18 cellular contexts compared by ENCODE assay signal in genomic region chr10:128036011-128036615, GRCh38.
DNase-seq lines count a peak whose midpoint lies in the region; ATAC-seq, FAIRE-seq and TF ChIP-seq lines count a peak whose summit lies in the region.
"Had no signal": no experiment of that assay in that cellular context is flagged by ENCODE, and none has a peak within 500 bp of the region (broad histone marks: within the 10 kb centered on the region; RNA-seq: fewer than 3 reads in every experiment).

No MANE protein-coding gene starts in this region.

- FAIRE-seq in bronchial epithelial cell (lab: Jason Lieb, UNC) = no peak

- H3K9me3 Mint-ChIP-seq in activated naive CD8-positive, alpha-beta T cell treated with anti-CD3 and anti-CD28 coated beads for 36 hours = no peaks in the 10 kb centered on the region
- no peaks in the 10 kb centered on the region for H3K9me3 Mint-ChIP-seq in activated naive CD8-positive, alpha-beta T cell treated with anti-CD3 and anti-CD28 coated beads, Interleukin-2, amount 50 U/mL, for 24 hours
- no peaks in the 10 kb centered on the region for H3K9me3 Mint-ChIP-seq in immature natural killer cell
- H3K9me3 Mint-ChIP-seq in T-cell = no peaks in the 10 kb centered on the region
- H3K9me3 Mint-ChIP-seq: CD4-positive, alpha-beta memory T cell; IgD-negative memory B cell had no signal

- H3K9me3 ChIP-seq in aorta (ENCODE audit: control insufficient read depth, low read length) = no peaks in the 10 kb centered on the region
- H3K9me3 ChIP-seq in upper lobe of left lung = no peaks in the 10 kb centered on the region
- H3K9me3 ChIP-seq in hepatocyte (ENCODE audit: low read depth) = no peaks in the 10 kb centered on the region
- H3K9me3 ChIP-seq: BE2C, MG63 had no signal

- no peak for DNase-seq in activated naive CD8-positive, alpha-beta T cell treated with anti-CD3 and anti-CD28 coated beads for 36 hours
- DNase-seq in activated naive CD8-positive, alpha-beta T cell treated with anti-CD3 and anti-CD28 coated beads, Interleukin-2, amount 50 U/mL, for 24 hours = no peak
- DNase-seq in bronchial epithelial cell (ENCODE audit: low read depth) (peak; percentile 22), immature natural killer cell (no peak), aorta (peak; percentile 34 to 46), T-cell (no peak), upper lobe of left lung (no peak), hepatocyte (ENCODE audit: low spot score) (no peak)
- DNase-seq: NCI-H1048, NCI-H1436, NCI-H2029, NCI-H345, NCI-H524 treated with DMSO at 0.1 percent for 48 hours had no signal

- CTCF ChIA-PET in T-cell (lab: Charles Lee) = interaction anchor here (0.6 to 5.4 kb wide), 24 partner anchors 9 to 136 kb away, joined by 3 to 89 read pairs (median 4); no protein-coding TSS in a partner anchor

- H3K79me2 ChIP-seq in hepatocyte = no peaks in the 10 kb centered on the region

- no peaks in the 10 kb centered on the region for H3K4me1 ChIP-seq in aorta (ENCODE audit: control insufficient read depth in 1 of 2, insufficient read depth in 2 of 2, low read length in 2 of 2)
- H3K4me1 ChIP-seq in upper lobe of left lung = no peaks in the 10 kb centered on the region
- H3K4me1 ChIP-seq in hepatocyte (ENCODE audit: insufficient read depth) = no peaks in the 10 kb centered on the region
- H3K4me1 ChIP-seq: BE2C had no signal

- no peaks in the 10 kb centered on the region for H3K9me2 ChIP-seq in hepatocyte (replicated peaks; ENCODE audit: insufficient read depth)

- TF ChIP-seq POLR2A in upper lobe of left lung (IDR thresholded peaks at IDR 0.05) = no peak

- no peak overlapping the region for H2AFZ ChIP-seq in hepatocyte

- H3K36me3 Mint-ChIP-seq in activated naive CD8-positive, alpha-beta T cell treated with anti-CD3 and anti-CD28 coated beads for 36 hours = no peaks in the 10 kb centered on the region
- no peaks in the 10 kb centered on the region for H3K36me3 Mint-ChIP-seq in activated naive CD8-positive, alpha-beta T cell treated with anti-CD3 and anti-CD28 coated beads, Interleukin-2, amount 50 U/mL, for 24 hours (ENCODE audit: low read depth)
- H3K36me3 Mint-ChIP-seq in immature natural killer cell (no peaks in the 10 kb centered on the region), T-cell (no peaks in the 10 kb centered on the region)
- H3K36me3 Mint-ChIP-seq: CD4-positive, alpha-beta memory T cell; IgD-negative memory B cell had no signal

- H3K4me3 ChIP-seq in bronchial epithelial cell (ENCODE audit: low read depth, low read length) (no peak overlapping the region), aorta (ENCODE audit: low read length in 2 of 2) (no peak overlapping the region), upper lobe of left lung (no peak overlapping the region), hepatocyte (no peak overlapping the region)
- H3K4me3 ChIP-seq: GM12878, MG63 had no signal

- H3K4me1 Mint-ChIP-seq in activated naive CD8-positive, alpha-beta T cell treated with anti-CD3 and anti-CD28 coated beads for 36 hours = peaks cover 6% of the 10 kb centered on the region
- H3K4me1 Mint-ChIP-seq in activated naive CD8-positive, alpha-beta T cell treated with anti-CD3 and anti-CD28 coated beads, Interleukin-2, amount 50 U/mL, for 24 hours = peaks cover 12% of the 10 kb centered on the region
- H3K4me1 Mint-ChIP-seq in immature natural killer cell = peaks cover 0 to 8% of the 10 kb centered on the region in 2 donors
- H3K4me1 Mint-ChIP-seq in T-cell = peaks cover 0 to 5% (median 2%) of the 10 kb centered on the region in 3 donors

- no peak overlapping the region for H3K4me2 ChIP-seq in hepatocyte

- no peaks in the 10 kb centered on the region for H3K27me3 ChIP-seq in bronchial epithelial cell (ENCODE audit: control insufficient read depth, insufficient read depth, low read length)
- no peaks in the 10 kb centered on the region for H3K27me3 ChIP-seq in aorta (ENCODE audit: control insufficient read depth in 1 of 2, insufficient read depth in 2 of 2, low read length in 1 of 2)
- no peaks in the 10 kb centered on the region for H3K27me3 ChIP-seq in upper lobe of left lung
- H3K27me3 ChIP-seq in hepatocyte = no peaks in the 10 kb centered on the region
- H3K27me3 ChIP-seq: BE2C, MG63 had no signal

- H3K4me3 Mint-ChIP-seq in activated naive CD8-positive, alpha-beta T cell treated with anti-CD3 and anti-CD28 coated beads for 36 hours = no peak overlapping the region
- H3K4me3 Mint-ChIP-seq in activated naive CD8-positive, alpha-beta T cell treated with anti-CD3 and anti-CD28 coated beads, Interleukin-2, amount 50 U/mL, for 24 hours = no peak overlapping the region
- H3K4me3 Mint-ChIP-seq in immature natural killer cell = no peak overlapping the region
- H3K4me3 Mint-ChIP-seq in T-cell = no peak overlapping the region
- H3K4me3 Mint-ChIP-seq: CD4-positive, alpha-beta memory T cell; IgD-negative memory B cell had no signal

- intact Hi-C loops in aorta (cut with DNase I) = loop anchor here in 1 of 2 donors (1.0 kb wide), 1 partner anchor 33 kb away; no protein-coding TSS in a partner anchor

- no peak for TF ChIP-seq CTCF in bronchial epithelial cell (IDR thresholded peaks at IDR 0.05; ENCODE audit: insufficient read depth, low read length, severe bottlenecking)
- no peak for TF ChIP-seq CTCF in upper lobe of left lung (IDR thresholded peaks at IDR 0.05)
- no peak for TF ChIP-seq CTCF in hepatocyte (IDR thresholded peaks at IDR 0.05; ENCODE audit: poor library complexity)

- ATAC-seq in activated naive CD8-positive, alpha-beta T cell treated with anti-CD3 and anti-CD28 coated beads, Interleukin-2, amount 50 U/mL, for 24 hours = no peak
- ATAC-seq in aorta (ENCODE audit: low FRiP score) = peak; percentile 51
- no peak for ATAC-seq in T-cell (replicated peaks in 1 of 4)
- no peak for ATAC-seq in upper lobe of left lung (ENCODE audit: low FRiP score in 2 of 2)

- H4K20me1 ChIP-seq in hepatocyte (ENCODE audit: insufficient read depth, poor library complexity, severe bottlenecking) = no peaks in the 10 kb centered on the region

- POLR2A ChIA-PET in T-cell (lab: Charles Lee) = interaction anchor here in 1 of 2 donors (1.9 kb wide), 1 partner anchor 33 kb away, joined by 10 read pairs; no protein-coding TSS in a partner anchor

- no peak for TF ChIP-seq EP300 in upper lobe of left lung (IDR thresholded peaks at IDR 0.05)

- H3K27ac Mint-ChIP-seq in activated naive CD8-positive, alpha-beta T cell treated with anti-CD3 and anti-CD28 coated beads for 36 hours = peak overlapping the region; percentile 21
- no peak overlapping the region for H3K27ac Mint-ChIP-seq in activated naive CD8-positive, alpha-beta T cell treated with anti-CD3 and anti-CD28 coated beads, Interleukin-2, amount 50 U/mL, for 24 hours
- peak overlapping the region in 5 of 6 donors; percentile 5 to 83 (median 44) for H3K27ac Mint-ChIP-seq in immature natural killer cell
- no peak overlapping the region for H3K27ac Mint-ChIP-seq in T-cell
- H3K27ac Mint-ChIP-seq: IgD-negative memory B cell had no signal

- H3K27me3 Mint-ChIP-seq in activated naive CD8-positive, alpha-beta T cell treated with anti-CD3 and anti-CD28 coated beads for 36 hours = no peaks in the 10 kb centered on the region
- no peaks in the 10 kb centered on the region for H3K27me3 Mint-ChIP-seq in activated naive CD8-positive, alpha-beta T cell treated with anti-CD3 and anti-CD28 coated beads, Interleukin-2, amount 50 U/mL, for 24 hours
- peaks cover 2 to 4% (median 2%) of the 10 kb centered on the region in 3 donors for H3K27me3 Mint-ChIP-seq in immature natural killer cell (ENCODE audit: low read depth in 3 of 3)
- no peaks in the 10 kb centered on the region for H3K27me3 Mint-ChIP-seq in T-cell
- H3K27me3 Mint-ChIP-seq: CD4-positive, alpha-beta memory T cell had no signal

- 85 to 86% methylated on average over 9 of the region's 9 CpGs for WGBS in aorta, 2 donors
- 79 to 82% methylated on average over 9 of the region's 9 CpGs for WGBS in upper lobe of left lung, 2 donors
- 84% methylated on average over 9 of the region's 9 CpGs for WGBS in hepatocyte (ENCODE audit: low lambda C conversion rate, missing lambda C conversion rate)

- H3K36me3 ChIP-seq in bronchial epithelial cell (ENCODE audit: control insufficient read depth, insufficient read depth, low read length) (no peaks in the 10 kb centered on the region), aorta (ENCODE audit: control insufficient read depth in 1 of 2, insufficient read depth in 2 of 2, low read length in 1 of 2) (no peaks in the 10 kb centered on the region), upper lobe of left lung (no peaks in the 10 kb centered on the region), hepatocyte (replicated peaks; ENCODE audit: insufficient read depth, low read depth) (no peaks in the 10 kb centered on the region)
- H3K36me3 ChIP-seq: BE2C, MG63 had no signal

- H3K27ac ChIP-seq in aorta (ENCODE audit: low read depth in 1 of 2, low read length in 2 of 2) = no peak overlapping the region
- H3K27ac ChIP-seq in upper lobe of left lung = no peak overlapping the region
- H3K27ac ChIP-seq in hepatocyte = no peak overlapping the region

Comparison
In these comparisons a context has a peak if more than half of its experiments do, and no peak if none do; other contexts are left out.
1. H3K27ac Mint-ChIP-seq: peak in activated naive CD8-positive, alpha-beta T cell treated with anti-CD3 and anti-CD28 coated beads for 36 hours (single experiment) and immature natural killer cell (5 of 6); none in activated naive CD8-positive, alpha-beta T cell treated with anti-CD3 and anti-CD28 coated beads, Interleukin-2, amount 50 U/mL, for 24 hours (single experiment) and T-cell (0 of 2).
2. DNase-seq: peak in bronchial epithelial cell (single experiment) and aorta (2 of 2); none in activated naive CD8-positive, alpha-beta T cell treated with anti-CD3 and anti-CD28 coated beads for 36 hours (single experiment), activated naive CD8-positive, alpha-beta T cell treated with anti-CD3 and anti-CD28 coated beads, Interleukin-2, amount 50 U/mL, for 24 hours (single experiment), immature natural killer cell (0 of 3), T-cell (0 of 34), upper lobe of left lung (0 of 2) and hepatocyte (single experiment).